ENCODE assay signal across 8 cellular contexts in genomic region chr2:232761301-232761907, GRCh38. TPM values are rescaled to one million over a fixed set of nuclear protein-coding genes. Genes with fewer than 3 reads are reported as not detected.
A peak's percentile ranks its signal among the peaks of the same experiment; 100 is the strongest.
DNase-seq lines count a peak whose midpoint lies in the region; ATAC-seq, FAIRE-seq and TF ChIP-seq lines count a peak whose summit lies in the region.

No MANE protein-coding gene starts in this region.

- CTCF ChIA-PET in AG04449 (lab: Yijun Ruan, JAX), result interaction anchor here (1.0 to 2.1 kb wide), 4 partner anchors 9 to 490 kb away, joined by 3 to 7 read pairs (median 4); partner anchors contain the start of genes ATG16L1 and KCNJ13

- peak; percentile 35 for TF ChIP-seq CTCF in AG04449 (IDR thresholded peaks at IDR 0.05; ENCODE audit: insufficient read depth, low read length, missing control alignments)
- peak; percentile 45 for TF ChIP-seq CTCF in GM12864 (IDR thresholded peaks at IDR 0.05; ENCODE audit: low read depth, low read length, missing control alignments)
- TF ChIP-seq CTCF in transverse colon (IDR thresholded peaks at IDR 0.05), result peak; percentile 28 to 49 (median 44)

- H3K36me3 ChIP-seq in transverse colon, result peaks cover 0 to 26% (median 12%) of the 10 kb centered on the region in 4 donors

- no peak overlapping the region for H3K4me3 ChIP-seq in AG04449 (ENCODE audit: low read depth, low read length)
- H3K4me3 ChIP-seq in GM12864 (ENCODE audit: low read depth, low read length), result no peak overlapping the region
- H3K4me3 ChIP-seq in transverse colon, result no peak overlapping the region

- no peak for TF ChIP-seq EP300 in transverse colon (IDR thresholded peaks at IDR 0.05; ENCODE audit: low read depth)

- no peak for TF ChIP-seq POLR2A in transverse colon (IDR thresholded peaks at IDR 0.05)

- DNase-seq in AG04449 (ENCODE audit: low read depth, low spot score) (no peak), GM12864 (ENCODE audit: low read depth) (no peak), NCI-H2227 (lab: John Stamatoyannopoulos, UW; ENCODE audit: unreplicated experiment) (peak; percentile 34), transverse colon (peak; percentile 23), sciatic nerve (ENCODE audit: low spot score) (no peak)
- peak; percentile 23 for DNase-seq in activated naive CD4-positive, alpha-beta T cell treated with anti-CD3 and anti-CD28 coated beads, Interleukin-2, amount 50 U/mL, for 16 hours

- POLR2A ChIA-PET in AG04449 (lab: Yijun Ruan, JAX), result no interaction called here

- in situ Hi-C loops in transverse colon (cut with MboI; ENCODE audit: low pct_ligation_motif_present in 1 of 4, low pct_unique_long_range_greater_than_20kb in 1 of 4, low sequenced_read_pairs in 3 of 4), result no loop called here

- FAIRE-seq in islet of Langerhans (lab: Jason Lieb, UNC), result peak; percentile 92

- 48 to 63% methylated on average over 3 of the region's 3 CpGs for WGBS in transverse colon (ENCODE audit: low coverage in 1 of 2), 2 donors

- ATAC-seq in GM18511 (IDR thresholded peaks at IDR 0.05; ENCODE audit: unreplicated experiment) (no peak), sciatic nerve (no peak)

- H3K4me1 ChIP-seq in transverse colon, result no peaks in the 10 kb centered on the region

- H3K27me3 ChIP-seq in transverse colon, result no peaks in the 10 kb centered on the region

- H3K9me3 ChIP-seq in transverse colon, result no peaks in the 10 kb centered on the region

- no peak overlapping the region for H3K27ac ChIP-seq in transverse colon

- intact Hi-C loops in transverse colon (cut with DNase I; ENCODE audit: low total_unique reads), result no loop called here
- intact Hi-C loops in sciatic nerve (cut with DNase I), result no loop called here

RNA-seq across cellular contexts. Expression of gene KCNJ13, which starts 15.0 kb away (rescaled TPM):
- total RNA-seq in transverse colon, result not detected
- not detected for total RNA-seq in sciatic nerve

Comparison
In these comparisons a context has a peak if more than half of its experiments do, and no peak if none do; other contexts are left out.
1. DNase-seq: peak in NCI-H2227 (single experiment), activated naive CD4-positive, alpha-beta T cell treated with anti-CD3 and anti-CD28 coated beads, Interleukin-2, amount 50 U/mL, for 16 hours (single experiment) and transverse colon (single experiment); none in AG04449 (single experiment), GM12864 (single experiment) and sciatic nerve (single experiment).
2. Peak in every context shown above with its lines, with median percentiles within 50 percentile points of each other: CTCF ChIP-seq.